ENCODE assay signal across 8 cellular contexts in the genomic region with DNA sequence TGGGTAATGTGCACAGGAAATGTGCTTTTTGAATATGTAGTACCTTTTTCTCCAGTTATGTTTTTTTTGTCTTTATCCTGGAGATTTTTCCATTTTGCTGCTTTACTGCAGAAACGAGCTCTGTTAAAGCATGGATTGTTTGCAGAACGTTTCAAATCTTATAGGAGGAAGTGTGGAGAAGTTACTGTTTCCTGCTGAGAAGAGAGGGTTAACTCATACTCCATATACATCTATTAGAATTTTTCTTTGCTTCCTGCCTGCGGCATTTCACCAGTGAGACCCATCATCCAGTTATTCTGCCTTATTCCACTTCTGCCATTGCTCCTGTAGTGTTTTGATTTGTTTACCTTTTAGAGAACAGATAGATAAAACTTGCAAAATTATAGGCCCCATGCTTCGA. TPM values are rescaled to one million over a fixed set of nuclear protein-coding genes. Genes with fewer than 3 reads are reported as not detected.
A peak's percentile ranks its signal among the peaks of the same experiment; 100 is the strongest.
DNase-seq lines count a peak whose midpoint lies in the region; ATAC-seq and TF ChIP-seq lines count a peak whose summit lies in the region.

No MANE protein-coding gene starts in this region.

- peak overlapping the region; percentile 95 for H3K27ac Mint-ChIP-seq in activated naive CD4-positive, alpha-beta T cell treated with anti-CD3 and anti-CD28 coated beads, Interleukin-2, amount 10 ng/mL, durations not matched to agents 7 days and 5 days

- H3K27me3 ChIP-seq in fibroblast of lung (ENCODE audit: control insufficient read depth, insufficient read depth, low read length) (no peaks in the 10 kb centered on the region), psoas muscle (ENCODE audit: insufficient read depth in 3 of 3, low read length in 2 of 3) (no peaks in the 10 kb centered on the region)

- no peak for ATAC-seq in psoas muscle

- H3K9me3 ChIP-seq in fibroblast of lung (ENCODE audit: control insufficient read depth, insufficient read depth, low read depth, low read length) (no peaks in the 10 kb centered on the region), psoas muscle (no peaks in the 10 kb centered on the region)

- intact Hi-C loops in psoas muscle (cut with DNase I): no loop called here

- peak overlapping the region; percentile 32 for H3K9ac ChIP-seq in fibroblast of lung (ENCODE audit: insufficient read depth, low read length)

- CTCF ChIA-PET in activated naive CD4-positive, alpha-beta T cell treated with anti-CD3 and anti-CD28 coated beads, Interleukin-2, amount 10 ng/mL, durations not matched to agents 7 days and 5 days (lab: Charles Lee): no interaction called here

- H4K20me1 ChIP-seq in fibroblast of lung (ENCODE audit: control insufficient read depth, extremely low read depth, insufficient read depth, low read length): no peaks in the 10 kb centered on the region

- H3K36me3 ChIP-seq in fibroblast of lung (ENCODE audit: control insufficient read depth, insufficient read depth, low read length) (peaks cover 3% of the 10 kb centered on the region), psoas muscle (ENCODE audit: insufficient read depth in 1 of 2, low read depth in 1 of 2) (no peaks in the 10 kb centered on the region)

- H3K27me3 Mint-ChIP-seq in activated naive CD4-positive, alpha-beta T cell treated with anti-CD3 and anti-CD28 coated beads, Interleukin-2, amount 10 ng/mL, durations not matched to agents 7 days and 5 days: no peaks in the 10 kb centered on the region

- no peak overlapping the region for H2AFZ ChIP-seq in fibroblast of lung (ENCODE audit: low read length)

- peaks cover 47% of the 10 kb centered on the region for H3K4me1 Mint-ChIP-seq in activated naive CD4-positive, alpha-beta T cell treated with anti-CD3 and anti-CD28 coated beads, Interleukin-2, amount 10 ng/mL, durations not matched to agents 7 days and 5 days

- TF ChIP-seq CTCF in fibroblast of lung (conservative IDR thresholded peaks at IDR 0.05 in 1 of 2, IDR thresholded peaks at IDR 0.05 in 1 of 2; ENCODE audit: low read depth in 1 of 2, low read length in 2 of 2) (no peak), psoas muscle (IDR thresholded peaks at IDR 0.05) (no peak)

- H3K4me3 Mint-ChIP-seq in activated naive CD4-positive, alpha-beta T cell treated with anti-CD3 and anti-CD28 coated beads, Interleukin-2, amount 10 ng/mL, durations not matched to agents 7 days and 5 days: peak overlapping the region; percentile 92

- peaks cover 56% of the 10 kb centered on the region for H3K79me2 ChIP-seq in fibroblast of lung (ENCODE audit: control insufficient read depth, insufficient read depth, low read length)

- H3K9me3 Mint-ChIP-seq in activated naive CD4-positive, alpha-beta T cell treated with anti-CD3 and anti-CD28 coated beads, Interleukin-2, amount 10 ng/mL, durations not matched to agents 7 days and 5 days: no peaks in the 10 kb centered on the region

- H3K4me3 ChIP-seq in fibroblast of lung (replicated peaks in 1 of 4; ENCODE audit: control extremely low read depth in 1 of 4, insufficient read depth in 1 of 4, low read depth in 3 of 4, low read length in 4 of 4) (peak overlapping the region; percentile 74 to 92 (median 89)), psoas muscle (peak overlapping the region; percentile 94)

- no peak for DNase-seq in activated naive CD4-positive, alpha-beta T cell treated with anti-CD3 and anti-CD28 coated beads, Interleukin-2, amount 10 ng/mL, durations not matched to agents 7 days and 5 days
- DNase-seq in activated naive CD4-positive, alpha-beta T cell treated with anti-CD3 and anti-CD28 coated beads, Interleukin-2, amount 50 U/mL, for 16 hours: no peak
- DNase-seq in SKM-1 treated with dmso at 0.1 percent for 144 hours (lab: John Stamatoyannopoulos, UW; ENCODE audit: unreplicated experiment) (peak; percentile 30), fibroblast of lung (ENCODE audit: low read depth in 2 of 2) (peak; percentile 7 to 10), psoas muscle (no peak), CD1c-positive myeloid dendritic cell (ENCODE audit: extremely low spot score) (no peak), NCI-H1436 treated with DMSO at 0.1 percent for 48 hours (lab: John Stamatoyannopoulos, UW) (no peak), cerebellum (ENCODE audit: low spot score) (no peak)

- WGBS in psoas muscle, 3 donors: 4 to 8% (median 7%) methylated on average over 4 of the region's 4 CpGs

- H3K4me1 ChIP-seq in fibroblast of lung (ENCODE audit: control insufficient read depth, extremely low read depth, insufficient read depth, low read length) (no peaks in the 10 kb centered on the region), psoas muscle (peaks cover 25% of the 10 kb centered on the region)

- peaks cover 27% of the 10 kb centered on the region for H3K36me3 Mint-ChIP-seq in activated naive CD4-positive, alpha-beta T cell treated with anti-CD3 and anti-CD28 coated beads, Interleukin-2, amount 10 ng/mL, durations not matched to agents 7 days and 5 days

- peak overlapping the region; percentile 86 for H3K4me2 ChIP-seq in fibroblast of lung (ENCODE audit: extremely low read depth, insufficient read depth, low read length)

- H3K27ac ChIP-seq in fibroblast of lung (ENCODE audit: insufficient read depth, low read length) (peak overlapping the region; percentile 91), psoas muscle (peak overlapping the region; percentile 93)

RNA-seq across cellular contexts. Expression of gene RPRD2, which starts 2.0 kb away (rescaled TPM):
- 6.7 and 12.1 TPM in 2 replicates for total RNA-seq in fibroblast of lung
- 13.4 and 16.7 TPM in 2 replicates for polyA plus RNA-seq in fibroblast of lung
- polyA plus RNA-seq in fibroblast of lung (2012): 9.5 and 11.4 TPM in 2 replicates
- polyA minus RNA-seq in fibroblast of lung (ENCODE audit: low replicate concordance): 14.5 and 24.4 TPM in 2 replicates
- total RNA-seq in psoas muscle: 10 to 100 TPM; 18.5 to 33.7 (median 29.7) TPM
- 10 to 100 TPM in 1 of 3 donors, 1 to 10 TPM in 2; 5.0 to 22.1 (median 8.9) TPM for polyA plus RNA-seq in psoas muscle
- 23.0 TPM for total RNA-seq in cerebellum

RNA-seq across cellular contexts. Expression of gene PRPF3, which starts 44.6 kb away (rescaled TPM):
- total RNA-seq in fibroblast of lung: 32.6 and 37.0 TPM in 2 replicates
- 25.6 and 28.8 TPM in 2 replicates for polyA plus RNA-seq in fibroblast of lung
- 24.9 and 29.3 TPM in 2 replicates for polyA plus RNA-seq in fibroblast of lung (2012)
- 26.6 and 27.2 TPM in 2 replicates for polyA minus RNA-seq in fibroblast of lung (ENCODE audit: low replicate concordance)
- 10 to 100 TPM; 20.4 to 35.9 (median 22.2) TPM for total RNA-seq in psoas muscle
- 10 to 100 TPM; 16.1 to 39.0 (median 24.1) TPM for polyA plus RNA-seq in psoas muscle
- total RNA-seq in cerebellum: 62.6 TPM

Comparison
In these comparisons a context has a peak if more than half of its experiments do, and no peak if none do; other contexts are left out.
1. DNase-seq: peak in SKM-1 treated with dmso at 0.1 percent for 144 hours (single experiment) and fibroblast of lung (2 of 2); none in activated naive CD4-positive, alpha-beta T cell treated with anti-CD3 and anti-CD28 coated beads, Interleukin-2, amount 10 ng/mL, durations not matched to agents 7 days and 5 days (single experiment), activated naive CD4-positive, alpha-beta T cell treated with anti-CD3 and anti-CD28 coated beads, Interleukin-2, amount 50 U/mL, for 16 hours (single experiment), psoas muscle (0 of 2), CD1c-positive myeloid dendritic cell (single experiment), NCI-H1436 treated with DMSO at 0.1 percent for 48 hours (single experiment) and cerebellum (single experiment).